9 cellular contexts compared by ENCODE assay signal in the genomic region with DNA sequence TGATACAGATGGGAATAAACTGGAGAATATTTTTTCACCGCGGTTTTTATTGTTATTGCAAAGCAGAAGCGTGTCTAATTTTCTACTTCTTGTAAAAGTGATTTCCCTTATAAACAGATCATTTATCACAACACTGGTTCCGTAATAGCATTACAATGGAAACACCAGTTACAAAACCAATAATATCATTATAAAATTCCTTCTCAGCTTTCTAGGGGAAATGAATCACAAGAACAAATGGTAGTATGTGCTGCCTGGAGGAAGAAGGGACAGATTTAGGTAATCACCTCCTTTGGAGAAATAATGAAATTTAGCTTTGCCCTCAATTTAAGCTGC. TPM values are rescaled to one million over a fixed set of nuclear protein-coding genes. Genes with fewer than 3 reads are reported as not detected.
DNase-seq lines count a peak whose midpoint lies in the region; ATAC-seq lines count a peak whose summit lies in the region.
"Had no signal": no experiment of that assay in that cellular context is flagged by ENCODE, and none has a peak within 500 bp of the region (broad histone marks: within the 10 kb centered on the region; RNA-seq: fewer than 3 reads in every experiment).

No MANE protein-coding gene starts in this region.

- DNase-seq in T-helper 1 cell (no peak), immature natural killer cell (no peak), iPS-NIHi7 (ENCODE audit: extremely low spot score) (no peak), NCI-H1105 treated with DMSO at 0.1 percent for 48 hours (lab: John Stamatoyannopoulos, UW) (no peak)
- DNase-seq in activated T-helper 2 cell treated with anti-CD3 and anti-CD28 coated beads, Interferon-gamma antibody, Interleukin-2, Interleukin-4, amounts not matched to agents 10 μg/mL and 5 μg/mL and 100 μg/mL, durations not matched to agents 14 hours and 24 hours and 36 hours (ENCODE audit: low spot score): no peak
- DNase-seq: GOT3 had no signal

- H3K36me3 ChIP-seq in subcutaneous abdominal adipose tissue (ENCODE audit: control insufficient read depth in 5 of 5, insufficient read depth in 5 of 5, low read length in 5 of 5): no peaks in the 10 kb centered on the region

- H3K27ac Mint-ChIP-seq in T-helper 1 cell treated with Interleukin-12 subunit alpha and Interleukin-12 subunit beta and Interleukin-4 antibody, amounts not matched to agents 30 μg/mL and 1 μg/mL, for 36 hours: peak overlapping the region; percentile 97
- H3K27ac Mint-ChIP-seq in activated T-helper 2 cell treated with anti-CD3 and anti-CD28 coated beads, Interferon-gamma antibody, Interleukin-2, Interleukin-4, amounts not matched to agents 10 μg/mL and 5 μg/mL and 100 μg/mL, durations not matched to agents 14 hours and 24 hours and 36 hours: peak overlapping the region; percentile 92
- peak overlapping the region; percentile 89 to 97 (median 96) for H3K27ac Mint-ChIP-seq in immature natural killer cell

- H3K4me3 Mint-ChIP-seq in T-helper 1 cell treated with Interleukin-12 subunit alpha and Interleukin-12 subunit beta and Interleukin-4 antibody, amounts not matched to agents 30 μg/mL and 1 μg/mL, for 36 hours: peak overlapping the region; percentile 93
- peak overlapping the region; percentile 84 for H3K4me3 Mint-ChIP-seq in activated T-helper 2 cell treated with anti-CD3 and anti-CD28 coated beads, Interferon-gamma antibody, Interleukin-2, Interleukin-4, amounts not matched to agents 10 μg/mL and 5 μg/mL and 100 μg/mL, durations not matched to agents 14 hours and 24 hours and 36 hours (ENCODE audit: low read depth)
- H3K4me3 Mint-ChIP-seq in immature natural killer cell: peak overlapping the region; percentile 88 to 97 (median 96)

- intact Hi-C loops in activated T-helper 2 cell treated with anti-CD3 and anti-CD28 coated beads, Interferon-gamma antibody, Interleukin-2, Interleukin-4, amounts not matched to agents 10 μg/mL and 5 μg/mL and 100 μg/mL, durations not matched to agents 14 hours and 24 hours and 36 hours (cut with micrococcal nuclease): loop anchor here (1.0 to 10.0 kb wide), 5 partner anchors 43 to 1644 kb away; partner anchors contain the start of genes CISD1 and IPMK

- peak overlapping the region in 2 of 5 donors; percentile 62 to 77 for H3K9ac ChIP-seq in subcutaneous abdominal adipose tissue (ENCODE audit: low read length in 5 of 5)

- H3K4me1 Mint-ChIP-seq in T-helper 1 cell treated with Interleukin-12 subunit alpha and Interleukin-12 subunit beta and Interleukin-4 antibody, amounts not matched to agents 30 μg/mL and 1 μg/mL, for 36 hours (ENCODE audit: low read depth): peaks cover 37% of the 10 kb centered on the region
- peaks cover 37% of the 10 kb centered on the region for H3K4me1 Mint-ChIP-seq in activated T-helper 2 cell treated with anti-CD3 and anti-CD28 coated beads, Interferon-gamma antibody, Interleukin-2, Interleukin-4, amounts not matched to agents 10 μg/mL and 5 μg/mL and 100 μg/mL, durations not matched to agents 14 hours and 24 hours and 36 hours (ENCODE audit: low read depth)
- H3K4me1 Mint-ChIP-seq in immature natural killer cell: peaks cover 42 to 47% of the 10 kb centered on the region in 2 donors

- H3K27me3 ChIP-seq in subcutaneous abdominal adipose tissue (ENCODE audit: control insufficient read depth in 5 of 5, insufficient read depth in 4 of 5, low read length in 5 of 5): no peaks in the 10 kb centered on the region

- H3K27me3 Mint-ChIP-seq in T-helper 1 cell treated with Interleukin-12 subunit alpha and Interleukin-12 subunit beta and Interleukin-4 antibody, amounts not matched to agents 30 μg/mL and 1 μg/mL, for 36 hours (ENCODE audit: low read depth): peaks cover 2% of the 10 kb centered on the region
- no peaks in the 10 kb centered on the region for H3K27me3 Mint-ChIP-seq in activated T-helper 2 cell treated with anti-CD3 and anti-CD28 coated beads, Interferon-gamma antibody, Interleukin-2, Interleukin-4, amounts not matched to agents 10 μg/mL and 5 μg/mL and 100 μg/mL, durations not matched to agents 14 hours and 24 hours and 36 hours (ENCODE audit: low read depth)
- H3K27me3 Mint-ChIP-seq in immature natural killer cell (ENCODE audit: low read depth in 3 of 3): peaks cover 2 to 7% (median 4%) of the 10 kb centered on the region in 3 donors

- H3K9me3 ChIP-seq in subcutaneous abdominal adipose tissue (ENCODE audit: control insufficient read depth in 5 of 5, low read length in 5 of 5): peaks cover 2 to 4% (median 3%) of the 10 kb centered on the region in 5 donors

- H3K36me3 Mint-ChIP-seq in T-helper 1 cell treated with Interleukin-12 subunit alpha and Interleukin-12 subunit beta and Interleukin-4 antibody, amounts not matched to agents 30 μg/mL and 1 μg/mL, for 36 hours (ENCODE audit: low read depth): peaks cover 13% of the 10 kb centered on the region
- H3K36me3 Mint-ChIP-seq in activated T-helper 2 cell treated with anti-CD3 and anti-CD28 coated beads, Interferon-gamma antibody, Interleukin-2, Interleukin-4, amounts not matched to agents 10 μg/mL and 5 μg/mL and 100 μg/mL, durations not matched to agents 14 hours and 24 hours and 36 hours (ENCODE audit: low read depth): peaks cover 22% of the 10 kb centered on the region
- peaks cover under 1 to 1% (median 1%) of the 10 kb centered on the region in 3 donors for H3K36me3 Mint-ChIP-seq in immature natural killer cell

- H3K9me3 Mint-ChIP-seq in T-helper 1 cell treated with Interleukin-12 subunit alpha and Interleukin-12 subunit beta and Interleukin-4 antibody, amounts not matched to agents 30 μg/mL and 1 μg/mL, for 36 hours: peaks cover 9% of the 10 kb centered on the region
- H3K9me3 Mint-ChIP-seq in activated T-helper 2 cell treated with anti-CD3 and anti-CD28 coated beads, Interferon-gamma antibody, Interleukin-2, Interleukin-4, amounts not matched to agents 10 μg/mL and 5 μg/mL and 100 μg/mL, durations not matched to agents 14 hours and 24 hours and 36 hours: peaks cover 12% of the 10 kb centered on the region
- H3K9me3 Mint-ChIP-seq in immature natural killer cell: peaks cover 1 to 10% (median 7%) of the 10 kb centered on the region in 6 donors

- ATAC-seq in HG03280 (IDR thresholded peaks at IDR 0.05; ENCODE audit: unreplicated experiment): no peak

- peak overlapping the region; percentile 97 for H3K27ac ChIP-seq in subcutaneous abdominal adipose tissue (ENCODE audit: low read depth, low read length)

- H3K4me3 ChIP-seq in subcutaneous abdominal adipose tissue (ENCODE audit: low read depth in 1 of 5, low read length in 5 of 5): peak overlapping the region in 4 of 5 donors; percentile 83 to 98 (median 90)

- H3K4me1 ChIP-seq in subcutaneous abdominal adipose tissue (ENCODE audit: control insufficient read depth in 5 of 5, insufficient read depth in 5 of 5, low read length in 5 of 5): peaks cover 3 to 40% (median 38%) of the 10 kb centered on the region in 5 donors

RNA-seq across cellular contexts. Expression of gene CCDC6, which starts 2.4 kb away (rescaled TPM):
- 61.5 and 63.1 TPM in 2 replicates for total RNA-seq in activated T-helper 2 cell treated with anti-CD3 and anti-CD28 coated beads, Interferon-gamma antibody, Interleukin-2, Interleukin-4, amounts not matched to agents 10 μg/mL and 5 μg/mL and 100 μg/mL, durations not matched to agents 14 hours and 24 hours and 36 hours
- 1 to 10 TPM; 1.6 to 3.5 (median 1.8) TPM for polyA plus RNA-seq in immature natural killer cell
